36 cellular contexts compared by ENCODE assay signal in genomic region chrX:80766916-80767315, GRCh38.
"Had no signal": no experiment of that assay in that cellular context is flagged by ENCODE, and none has a peak within 500 bp of the region (broad histone marks: within the 10 kb centered on the region; RNA-seq: fewer than 3 reads in every experiment).

No MANE protein-coding gene starts in this region.

- H3K4me1 ChIP-seq: ascending aorta, Peyer's patch had no signal

- H3K4me3 Mint-ChIP-seq: activated CD4-positive, alpha-beta T cell treated with anti-CD3 and anti-CD28 coated beads for 36 hours; activated CD4-positive, alpha-beta T cell treated with anti-CD3 and anti-CD28 coated beads, Interleukin-2, amount 10 ng/mL, durations not matched to agents 7 days and 5 days; activated CD8-positive, alpha-beta T cell treated with anti-CD3 and anti-CD28 coated beads, Interleukin-2, amount 10 ng/mL, durations not matched to agents 7 days and 5 days; activated naive CD4-positive, alpha-beta T cell treated with anti-CD3 and anti-CD28 coated beads, Interleukin-2, amount 50 U/mL, for 24 hours; activated naive CD8-positive, alpha-beta T cell treated with anti-CD3 and anti-CD28 coated beads, Interleukin-2, amount 10 ng/mL, durations not matched to agents 7 days and 5 days; activated T-cell treated with anti-CD3 and anti-CD28 coated beads, Interleukin-2, amount 50 U/mL, for 24 hours; central memory CD8-positive, alpha-beta T cell had no signal

- ATAC-seq: activated CD4-positive, alpha-beta T cell treated with anti-CD3 and anti-CD28 coated beads for 36 hours; activated CD4-positive, CD25-positive, alpha-beta regulatory T cell treated with anti-CD3 and anti-CD28 coated beads, Interleukin-2, amount 50 U/mL, for 24 hours; activated CD8-positive, alpha-beta T cell treated with anti-CD3 and anti-CD28 coated beads, Interleukin-2, amount 10 ng/mL, durations not matched to agents 7 days and 5 days; PC-3; Right ventricle myocardium inferior; SK-N-SH treated with all-trans-retinoic acid at 6 μM for 48 hours; T-cell had no signal

- H3K27me3 Mint-ChIP-seq: activated CD4-positive, alpha-beta T cell treated with anti-CD3 and anti-CD28 coated beads for 36 hours; activated CD4-positive, alpha-beta T cell treated with anti-CD3 and anti-CD28 coated beads, Interleukin-2, amount 10 ng/mL, durations not matched to agents 7 days and 5 days; activated naive CD4-positive, alpha-beta T cell treated with anti-CD3 and anti-CD28 coated beads, Interleukin-2, amount 50 U/mL, for 24 hours; activated naive CD8-positive, alpha-beta T cell treated with anti-CD3 and anti-CD28 coated beads, Interleukin-2, amount 10 ng/mL, durations not matched to agents 7 days and 5 days; central memory CD8-positive, alpha-beta T cell had no signal

- H3K4me3 ChIP-seq: ascending aorta, cardiac muscle cell, MG63, Peyer's patch had no signal

- H3K27me3 ChIP-seq: ascending aorta, cardiac muscle cell, MG63, Peyer's patch had no signal

- H3K27ac ChIP-seq: ascending aorta, cardiac muscle cell, Peyer's patch, RWPE1 had no signal

- H3K27ac Mint-ChIP-seq: activated CD4-positive, alpha-beta T cell treated with anti-CD3 and anti-CD28 coated beads for 36 hours; activated CD8-positive, alpha-beta T cell treated with anti-CD3 and anti-CD28 coated beads, Interleukin-2, amount 10 ng/mL, durations not matched to agents 7 days and 5 days; activated naive CD4-positive, alpha-beta T cell treated with anti-CD3 and anti-CD28 coated beads, Interleukin-2, amount 50 U/mL, for 24 hours; activated naive CD8-positive, alpha-beta T cell treated with anti-CD3 and anti-CD28 coated beads, Interleukin-2, amount 10 ng/mL, durations not matched to agents 7 days and 5 days; activated T-cell treated with anti-CD3 and anti-CD28 coated beads, Interleukin-2, amount 50 U/mL, for 24 hours; activated T-helper 2 cell treated with anti-CD3 and anti-CD28 coated beads, Interferon-gamma antibody, Interleukin-2, Interleukin-4, amounts not matched to agents 10 μg/mL and 5 μg/mL and 100 μg/mL, durations not matched to agents 14 hours and 24 hours and 36 hours; T-cell had no signal

- H3K9me3 Mint-ChIP-seq: activated CD4-positive, alpha-beta T cell treated with anti-CD3 and anti-CD28 coated beads, Interleukin-2, amount 10 ng/mL, durations not matched to agents 7 days and 5 days; activated naive CD4-positive, alpha-beta T cell treated with anti-CD3 and anti-CD28 coated beads, Interleukin-2, amount 50 U/mL, for 24 hours; activated T-cell treated with anti-CD3 and anti-CD28 coated beads, Interleukin-2, amount 50 U/mL, for 24 hours; activated T-helper 2 cell treated with anti-CD3 and anti-CD28 coated beads, Interferon-gamma antibody, Interleukin-2, Interleukin-4, amounts not matched to agents 10 μg/mL and 5 μg/mL and 100 μg/mL, durations not matched to agents 14 hours and 24 hours and 36 hours; central memory CD8-positive, alpha-beta T cell; T-cell had no signal

- H3K36me3 ChIP-seq: ascending aorta, cardiac muscle cell, MG63, Peyer's patch had no signal

- DNase-seq: activated CD4-positive, alpha-beta T cell treated with anti-CD3 and anti-CD28 coated beads for 36 hours; activated CD4-positive, alpha-beta T cell treated with anti-CD3 and anti-CD28 coated beads, Interleukin-2, amount 10 ng/mL, durations not matched to agents 7 days and 5 days; activated CD4-positive, alpha-beta T cell treated with anti-CD3 and anti-CD28 coated beads, Interleukin-2, amount 50 U/mL, for 48 hours; activated CD8-positive, alpha-beta T cell treated with anti-CD3 and anti-CD28 coated beads, Interleukin-2, amount 10 ng/mL, durations not matched to agents 7 days and 5 days; activated gamma-delta T cell; activated naive CD4-positive, alpha-beta T cell treated with Interleukin-2 at 50 U/mL for 16 hours; activated naive CD8-positive, alpha-beta T cell treated with anti-CD3 and anti-CD28 coated beads, Interleukin-2, amount 10 ng/mL, durations not matched to agents 7 days and 5 days; activated T-cell treated with anti-CD3 and anti-CD28 coated beads, Interleukin-2, amount 50 U/mL, for 24 hours; amygdala; Kasumi-1; KG1; MG63; NCI-H1048; NCI-H1105 treated with DMSO at 0.1 percent for 48 hours; NCI-H1436; NCI-H1930; NCI-H2081 treated with DMSO at 0.1 percent for 48 hours; NCI-H226; NCI-H510A; NCI-H526 treated with DMSO at 0.1 percent for 48 hours; NK-92 treated with Interleukin-12 subunit alpha and Interleukin-12 subunit beta, amount 100 ng/mL, for 24 hours; PC-3; Peyer's patch; SIG-M5; T-cell; T-helper 2 cell; T-helper 9 cell had no signal

- H3K9me3 ChIP-seq: ascending aorta, MG63, Peyer's patch had no signal
